In the genomic region with DNA sequence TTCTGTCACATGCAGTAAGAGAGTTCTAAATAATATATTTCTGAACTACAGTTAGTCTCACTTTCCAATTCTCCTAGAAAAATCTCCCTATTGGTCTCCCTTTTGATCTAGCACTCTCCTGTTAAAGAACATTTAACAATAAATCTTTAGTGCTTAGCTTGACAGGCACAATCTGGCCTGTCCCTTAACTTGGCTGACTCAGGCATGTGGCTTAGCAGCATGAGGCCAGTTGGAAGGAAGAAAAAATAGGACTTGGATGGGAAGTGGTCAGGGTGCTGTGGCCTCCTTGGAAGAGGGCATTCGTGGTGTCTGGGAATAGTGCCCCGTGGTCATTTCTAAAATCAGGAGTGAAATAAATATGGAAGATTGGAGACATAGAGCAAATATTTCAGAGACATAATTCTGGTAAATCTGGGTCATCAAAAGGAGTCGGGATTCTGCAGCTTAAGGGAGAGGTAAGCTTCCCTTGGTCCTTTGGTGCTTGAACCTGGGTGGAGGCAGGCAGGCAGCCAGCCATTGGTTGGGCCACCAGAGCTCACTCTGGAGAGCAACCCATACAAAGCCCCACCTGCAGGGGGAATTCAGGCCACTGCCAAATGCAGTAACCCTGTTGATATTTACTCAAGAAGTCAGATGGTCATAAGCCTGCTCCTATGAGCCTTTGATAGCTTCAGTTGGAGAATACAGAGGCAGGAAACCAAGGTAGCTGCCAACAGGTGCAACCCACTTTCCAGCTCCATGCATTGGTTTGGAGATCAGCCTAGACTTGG, we compare ENCODE assay signal across 1 cellular context.
TF ChIP-seq lines count a peak whose summit lies in the region.

No MANE protein-coding gene starts in this region.

TF ChIP-seq in SK-N-SH treated with all-trans-retinoic acid at 6 μM for 48 hours, 23 proteins besides CTCF, POLR2A, EP300 and RAD21 (continued from another document):
- TF ChIP-seq, protein P1, sequence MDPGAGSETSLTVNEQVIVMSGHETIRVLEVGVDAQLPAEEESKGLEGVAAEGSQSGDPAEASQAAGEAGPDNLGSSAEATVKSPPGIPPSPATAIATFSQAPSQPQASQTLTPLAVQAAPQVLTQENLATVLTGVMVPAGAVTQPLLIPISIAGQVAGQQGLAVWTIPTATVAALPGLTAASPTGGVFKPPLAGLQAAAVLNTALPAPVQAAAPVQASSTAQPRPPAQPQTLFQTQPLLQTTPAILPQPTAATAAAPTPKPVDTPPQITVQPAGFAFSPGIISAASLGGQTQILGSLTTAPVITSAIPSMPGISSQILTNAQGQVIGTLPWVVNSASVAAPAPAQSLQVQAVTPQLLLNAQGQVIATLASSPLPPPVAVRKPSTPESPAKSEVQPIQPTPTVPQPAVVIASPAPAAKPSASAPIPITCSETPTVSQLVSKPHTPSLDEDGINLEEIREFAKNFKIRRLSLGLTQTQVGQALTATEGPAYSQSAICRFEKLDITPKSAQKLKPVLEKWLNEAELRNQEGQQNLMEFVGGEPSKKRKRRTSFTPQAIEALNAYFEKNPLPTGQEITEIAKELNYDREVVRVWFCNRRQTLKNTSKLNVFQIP (CRISPR knock-in tag; IDR thresholded peaks at IDR 0.05; ENCODE audit: borderline replicate concordance, low read depth): no peak
- TF ChIP-seq ZNF70 (CRISPR knock-in tag; IDR thresholded peaks at IDR 0.05) (no peak), RARB (CRISPR knock-in tag; IDR thresholded peaks at IDR 0.05) (no peak), TCF4 (CRISPR knock-in tag; IDR thresholded peaks at IDR 0.05; ENCODE audit: borderline replicate concordance) (no peak), GLIS3 (CRISPR knock-in tag; IDR thresholded peaks at IDR 0.05) (no peak), SNAI2 (CRISPR knock-in tag; IDR thresholded peaks at IDR 0.05) (no peak), ARNTL (CRISPR knock-in tag; IDR thresholded peaks at IDR 0.05; ENCODE audit: borderline replicate concordance, low read depth) (no peak), TOX (CRISPR knock-in tag; IDR thresholded peaks at IDR 0.05; ENCODE audit: borderline replicate concordance) (no peak), ZNF565 (CRISPR knock-in tag; conservative IDR thresholded peaks at IDR 0.05; ENCODE audit: low read depth) (no peak), ISL1 (CRISPR knock-in tag; IDR thresholded peaks at IDR 0.05) (no peak)
- TF ChIP-seq, protein P2, sequence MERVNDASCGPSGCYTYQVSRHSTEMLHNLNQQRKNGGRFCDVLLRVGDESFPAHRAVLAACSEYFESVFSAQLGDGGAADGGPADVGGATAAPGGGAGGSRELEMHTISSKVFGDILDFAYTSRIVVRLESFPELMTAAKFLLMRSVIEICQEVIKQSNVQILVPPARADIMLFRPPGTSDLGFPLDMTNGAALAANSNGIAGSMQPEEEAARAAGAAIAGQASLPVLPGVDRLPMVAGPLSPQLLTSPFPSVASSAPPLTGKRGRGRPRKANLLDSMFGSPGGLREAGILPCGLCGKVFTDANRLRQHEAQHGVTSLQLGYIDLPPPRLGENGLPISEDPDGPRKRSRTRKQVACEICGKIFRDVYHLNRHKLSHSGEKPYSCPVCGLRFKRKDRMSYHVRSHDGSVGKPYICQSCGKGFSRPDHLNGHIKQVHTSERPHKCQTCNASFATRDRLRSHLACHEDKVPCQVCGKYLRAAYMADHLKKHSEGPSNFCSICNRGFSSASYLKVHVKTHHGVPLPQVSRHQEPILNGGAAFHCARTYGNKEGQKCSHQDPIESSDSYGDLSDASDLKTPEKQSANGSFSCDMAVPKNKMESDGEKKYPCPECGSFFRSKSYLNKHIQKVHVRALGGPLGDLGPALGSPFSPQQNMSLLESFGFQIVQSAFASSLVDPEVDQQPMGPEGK (CRISPR knock-in tag; IDR thresholded peaks at IDR 0.05; ENCODE audit: borderline replicate concordance): no peak
- TF ChIP-seq, protein P3, sequence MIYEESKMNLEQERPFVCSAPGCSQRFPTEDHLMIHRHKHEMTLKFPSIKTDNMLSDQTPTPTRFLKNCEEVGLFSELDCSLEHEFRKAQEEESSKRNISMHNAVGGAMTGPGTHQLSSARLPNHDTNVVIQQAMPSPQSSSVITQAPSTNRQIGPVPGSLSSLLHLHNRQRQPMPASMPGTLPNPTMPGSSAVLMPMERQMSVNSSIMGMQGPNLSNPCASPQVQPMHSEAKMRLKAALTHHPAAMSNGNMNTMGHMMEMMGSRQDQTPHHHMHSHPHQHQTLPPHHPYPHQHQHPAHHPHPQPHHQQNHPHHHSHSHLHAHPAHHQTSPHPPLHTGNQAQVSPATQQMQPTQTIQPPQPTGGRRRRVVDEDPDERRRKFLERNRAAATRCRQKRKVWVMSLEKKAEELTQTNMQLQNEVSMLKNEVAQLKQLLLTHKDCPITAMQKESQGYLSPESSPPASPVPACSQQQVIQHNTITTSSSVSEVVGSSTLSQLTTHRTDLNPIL (CRISPR knock-in tag; IDR thresholded peaks at IDR 0.05; ENCODE audit: low read depth): no peak
